ENCODE assay signal across 8 cellular contexts in genomic region chr2:42102606-42103450, GRCh38. TPM values are rescaled to one million over a fixed set of nuclear protein-coding genes. Genes with fewer than 3 reads are reported as not detected.
DNase-seq lines count a peak whose midpoint lies in the region; ATAC-seq and TF ChIP-seq lines count a peak whose summit lies in the region.

No MANE protein-coding gene starts in this region.

- peaks cover 76% of the 10 kb centered on the region for H3K4me1 ChIP-seq in lower lobe of right lung
- peaks cover 13 to 39% of the 10 kb centered on the region in 2 donors for H3K4me1 ChIP-seq in thyroid gland

- no peaks in the 10 kb centered on the region for H3K27me3 ChIP-seq in lower lobe of right lung (ENCODE audit: low read depth)
- H3K27me3 ChIP-seq in thyroid gland, result no peaks in the 10 kb centered on the region

- H3K27ac ChIP-seq in caudate nucleus (ENCODE audit: low read depth, low read length) (peak overlapping the region; percentile 16), lower lobe of right lung (peak overlapping the region; percentile 88), thyroid gland (peak overlapping the region; percentile 84 to 92 (median 90))

- CTCF ChIA-PET in activated CD8-positive, alpha-beta memory T cell treated with anti-CD3 and anti-CD28 coated beads, Interleukin-2, amount 10 ng/mL, durations not matched to agents 7 days and 5 days (lab: Charles Lee), result interaction anchor here (1.3 to 2.2 kb wide), 2 partner anchors 30 to 32 kb away, joined by 5 to 7 read pairs; no protein-coding TSS in a partner anchor

- DNase-seq in activated CD8-positive, alpha-beta memory T cell treated with anti-CD3 and anti-CD28 coated beads, Interleukin-2, amount 10 ng/mL, durations not matched to agents 7 days and 5 days, result peak; percentile 65
- no peak for DNase-seq in activated CD8-positive, alpha-beta memory T cell treated with anti-CD3 and anti-CD28 coated beads for 24 hours
- peak; percentile 17 for DNase-seq in NCI-H146 treated with DMSO at 0.1 percent for 48 hours (lab: John Stamatoyannopoulos, UW; ENCODE audit: unreplicated experiment)
- no peak for DNase-seq in caudate nucleus (lab: John Stamatoyannopoulos, UW)
- peak; percentile 78 for DNase-seq in lower lobe of right lung
- peak; percentile 87 to 89 for DNase-seq in thyroid gland
- no peak for DNase-seq in NCI-H2196 treated with DMSO at 0.1 percent for 48 hours (lab: John Stamatoyannopoulos, UW; ENCODE audit: unreplicated experiment)

- peaks cover 14% of the 10 kb centered on the region for H3K36me3 Mint-ChIP-seq in activated CD8-positive, alpha-beta memory T cell treated with anti-CD3 and anti-CD28 coated beads, Interleukin-2, amount 10 ng/mL, durations not matched to agents 7 days and 5 days

- TF ChIP-seq CTCF in lower lobe of right lung (IDR thresholded peaks at IDR 0.05), result no peak
- no peak for TF ChIP-seq CTCF in thyroid gland (IDR thresholded peaks at IDR 0.05)

- intact Hi-C loops in lower lobe of right lung (cut with DNase I), result no loop called here
- intact Hi-C loops in thyroid gland (cut with DNase I), result loop anchor here (10.0 kb wide), 1 partner anchor 62 kb away; the partner anchor contains the start of gene EML4

- peaks cover 57% of the 10 kb centered on the region for H3K4me1 Mint-ChIP-seq in activated CD8-positive, alpha-beta memory T cell treated with anti-CD3 and anti-CD28 coated beads, Interleukin-2, amount 10 ng/mL, durations not matched to agents 7 days and 5 days

- H3K9me3 Mint-ChIP-seq in activated CD8-positive, alpha-beta memory T cell treated with anti-CD3 and anti-CD28 coated beads, Interleukin-2, amount 10 ng/mL, durations not matched to agents 7 days and 5 days (ENCODE audit: low read depth), result peaks cover 2% of the 10 kb centered on the region

- peak overlapping the region; percentile 66 for H3K4me3 Mint-ChIP-seq in activated CD8-positive, alpha-beta memory T cell treated with anti-CD3 and anti-CD28 coated beads, Interleukin-2, amount 10 ng/mL, durations not matched to agents 7 days and 5 days

- H3K36me3 ChIP-seq in lower lobe of right lung (no peaks in the 10 kb centered on the region), thyroid gland (no peaks in the 10 kb centered on the region)

- peak overlapping the region; percentile 58 for H3K4me3 ChIP-seq in lower lobe of right lung
- H3K4me3 ChIP-seq in thyroid gland (replicated peaks in 1 of 3), result peak overlapping the region in 1 of 3 donors; percentile 17

- WGBS in thyroid gland, 2 donors, result 35 to 47% methylated on average over 17 to 23 of the region's 25 CpGs

- peak; percentile 4 for ATAC-seq in activated CD8-positive, alpha-beta memory T cell treated with anti-CD3 and anti-CD28 coated beads, Interleukin-2, amount 10 ng/mL, durations not matched to agents 7 days and 5 days
- ATAC-seq in lower lobe of right lung, result peak; percentile 53 to 60
- no peak for ATAC-seq in HG03342 (IDR thresholded peaks at IDR 0.05; ENCODE audit: unreplicated experiment)

- TF ChIP-seq POLR2A in thyroid gland (IDR thresholded peaks at IDR 0.05), result peak in 1 of 2 donors; percentile 55

- no peaks in the 10 kb centered on the region for H3K27me3 Mint-ChIP-seq in activated CD8-positive, alpha-beta memory T cell treated with anti-CD3 and anti-CD28 coated beads, Interleukin-2, amount 10 ng/mL, durations not matched to agents 7 days and 5 days

- peak overlapping the region; percentile 91 for H3K27ac Mint-ChIP-seq in activated CD8-positive, alpha-beta memory T cell treated with anti-CD3 and anti-CD28 coated beads, Interleukin-2, amount 10 ng/mL, durations not matched to agents 7 days and 5 days

- H3K9me3 ChIP-seq in lower lobe of right lung (peaks cover 6% of the 10 kb centered on the region), thyroid gland (no peaks in the 10 kb centered on the region)

RNA-seq across cellular contexts. Expression of gene PKDCC, which starts 55.0 kb away (rescaled TPM):
- total RNA-seq in activated CD8-positive, alpha-beta memory T cell treated with anti-CD3 and anti-CD28 coated beads, Interleukin-2, amount 10 ng/mL, durations not matched to agents 7 days and 5 days, result not detected
- 65.8 TPM for total RNA-seq in lower lobe of right lung
- total RNA-seq in thyroid gland, result 10 to 100 TPM in 2 of 4 donors, 1 to 10 TPM in 2; 5.9 to 21.4 (median 12.7) TPM

Comparison
In these comparisons a context has a peak if more than half of its experiments do, and no peak if none do; other contexts are left out.
1. DNase-seq: peak in activated CD8-positive, alpha-beta memory T cell treated with anti-CD3 and anti-CD28 coated beads, Interleukin-2, amount 10 ng/mL, durations not matched to agents 7 days and 5 days (single experiment), NCI-H146 treated with DMSO at 0.1 percent for 48 hours (single experiment), lower lobe of right lung (single experiment) and thyroid gland (2 of 2); none in activated CD8-positive, alpha-beta memory T cell treated with anti-CD3 and anti-CD28 coated beads for 24 hours (single experiment), caudate nucleus (0 of 61) and NCI-H2196 treated with DMSO at 0.1 percent for 48 hours (single experiment).
2. H3K27ac ChIP-seq: peak in every context shown above with its lines; median percentile 90 in thyroid gland; 88 in lower lobe of right lung; 16 in caudate nucleus.
3. RNA of gene PKDCC, which starts 55.0 kb away (total RNA-seq): 65.8 TPM in lower lobe of right lung (single experiment) and 5.9 to 21.4 TPM in thyroid gland; not detected in activated CD8-positive, alpha-beta memory T cell treated with anti-CD3 and anti-CD28 coated beads, Interleukin-2, amount 10 ng/mL, durations not matched to agents 7 days and 5 days; every median in the first group is over 4 times any median in the second.